ENCODE assay signal across 21 cellular contexts in the genomic region with DNA sequence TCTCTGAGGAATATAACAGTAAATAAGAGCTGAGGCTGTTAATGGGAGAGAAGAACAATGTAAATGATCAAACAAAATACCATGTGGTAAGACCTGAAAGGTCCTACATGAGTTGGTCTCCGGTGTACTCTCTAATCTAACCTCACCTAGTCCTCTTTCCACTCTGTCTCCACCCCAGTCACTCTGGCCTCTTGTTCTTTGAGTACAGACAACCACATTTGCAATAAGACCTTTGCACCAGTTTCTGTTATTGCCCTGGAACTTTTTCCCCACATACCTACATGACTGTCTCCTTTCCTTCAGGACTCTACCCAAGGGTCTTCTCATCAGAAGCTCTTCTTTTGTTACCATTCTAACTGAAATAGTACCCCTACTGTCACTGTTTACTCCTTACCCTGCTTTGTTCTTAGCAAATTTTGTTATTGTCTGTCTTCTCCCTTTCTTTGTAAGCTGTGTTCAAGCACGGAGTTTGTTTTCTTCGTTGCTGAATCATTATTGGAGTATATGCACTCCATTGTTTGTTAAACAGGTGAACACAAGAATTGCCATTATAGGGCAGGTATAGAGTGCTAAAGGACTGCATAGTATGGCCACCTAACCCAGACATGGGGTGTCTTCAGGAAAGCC. TPM values are rescaled to one million over a fixed set of nuclear protein-coding genes. Genes with fewer than 3 reads are reported as not detected.
DNase-seq lines count a peak whose midpoint lies in the region; ATAC-seq, FAIRE-seq and TF ChIP-seq lines count a peak whose summit lies in the region.
"Had no signal": no experiment of that assay in that cellular context is flagged by ENCODE, and none has a peak within 500 bp of the region (broad histone marks: within the 10 kb centered on the region; RNA-seq: fewer than 3 reads in every experiment).

No MANE protein-coding gene starts in this region.

- peaks cover 72% of the 10 kb centered on the region for H3K79me2 ChIP-seq in astrocyte (ENCODE audit: insufficient read depth, low read length)

- H4K8ac ChIP-seq in mesenchymal stem cell (ENCODE audit: low read length): no peak overlapping the region

- H3K4me2 ChIP-seq in astrocyte (ENCODE audit: low read length) (peak overlapping the region; percentile 31), mesenchymal stem cell (ENCODE audit: low read length, poor library complexity, severe bottlenecking) (no peak overlapping the region)

- no peak overlapping the region for H3K23ac ChIP-seq in mesenchymal stem cell (ENCODE audit: low read length in 2 of 2)

- peak; percentile 24 for ATAC-seq in upper lobe of right lung
- ATAC-seq: gastrocnemius medialis had no signal

- TF ChIP-seq CTCF in astrocyte (IDR thresholded peaks at IDR 0.05; ENCODE audit: insufficient read depth, low read depth, low read length) (no peak), upper lobe of right lung (IDR thresholded peaks at IDR 0.05) (no peak), foreskin fibroblast (IDR thresholded peaks at IDR 0.05; ENCODE audit: low read depth, low read length) (no peak)

- H2AFZ ChIP-seq in astrocyte (ENCODE audit: low read depth, low read length) (no peak overlapping the region), mesenchymal stem cell (ENCODE audit: low read depth, low read length) (no peak overlapping the region)

- no peaks in the 10 kb centered on the region for H3K27me3 Mint-ChIP-seq in activated naive CD4-positive, alpha-beta T cell treated with anti-CD3 and anti-CD28 coated beads, Interleukin-2, amount 50 U/mL, for 24 hours
- no peaks in the 10 kb centered on the region for H3K27me3 Mint-ChIP-seq in astrocyte (ENCODE audit: low read depth, unreplicated experiment)

- H2BK12ac ChIP-seq in mesenchymal stem cell (ENCODE audit: low read length in 2 of 2): no peak overlapping the region

- H3K27ac ChIP-seq in astrocyte (ENCODE audit: low read depth, low read length) (no peak overlapping the region), mesenchymal stem cell (ENCODE audit: low read length, poor library complexity, severe bottlenecking) (no peak overlapping the region), upper lobe of right lung (no peak overlapping the region)
- H3K27ac ChIP-seq: gastrocnemius medialis, sigmoid colon, upper lobe of left lung had no signal

- no peaks in the 10 kb centered on the region for H3K9me3 Mint-ChIP-seq in activated naive CD4-positive, alpha-beta T cell treated with anti-CD3 and anti-CD28 coated beads, Interleukin-2, amount 50 U/mL, for 24 hours
- no peaks in the 10 kb centered on the region for H3K9me3 Mint-ChIP-seq in astrocyte (ENCODE audit: unreplicated experiment)

- H3K36me3 Mint-ChIP-seq in activated naive CD4-positive, alpha-beta T cell treated with anti-CD3 and anti-CD28 coated beads, Interleukin-2, amount 50 U/mL, for 24 hours: peaks cover 17% of the 10 kb centered on the region
- H3K36me3 Mint-ChIP-seq in astrocyte (ENCODE audit: low read depth, unreplicated experiment): peaks cover 14% of the 10 kb centered on the region

- H3K27me3 ChIP-seq in astrocyte (ENCODE audit: insufficient read depth, low read length): no peaks in the 10 kb centered on the region
- H3K27me3 ChIP-seq in mesenchymal stem cell (ENCODE audit: control insufficient read depth in 1 of 2, insufficient read depth in 1 of 2, low read length in 2 of 2): no peaks in the 10 kb centered on the region
- no peaks in the 10 kb centered on the region for H3K27me3 ChIP-seq in upper lobe of right lung
- H3K27me3 ChIP-seq: gastrocnemius medialis, sigmoid colon, upper lobe of left lung had no signal

- intact Hi-C loops in upper lobe of right lung (cut with DNase I): no loop called here

- H3K9ac ChIP-seq in astrocyte (ENCODE audit: low read length) (no peak overlapping the region), mesenchymal stem cell (ENCODE audit: low read length) (no peak overlapping the region)

- no peak overlapping the region for H2BK120ac ChIP-seq in mesenchymal stem cell (ENCODE audit: low read depth, low read length)

- no peak overlapping the region for H3K4me3 Mint-ChIP-seq in activated naive CD4-positive, alpha-beta T cell treated with anti-CD3 and anti-CD28 coated beads, Interleukin-2, amount 50 U/mL, for 24 hours
- no peak overlapping the region for H3K4me3 Mint-ChIP-seq in astrocyte (ENCODE audit: unreplicated experiment)

- no peak for FAIRE-seq in astrocyte (lab: Jason Lieb, UNC)

- 95% methylated on average over 3 of the region's 3 CpGs for WGBS in mesenchymal stem cell

- H3K4ac ChIP-seq in mesenchymal stem cell (ENCODE audit: low read depth in 1 of 2, low read length in 2 of 2): no peak overlapping the region

- H3K4me1 ChIP-seq in astrocyte (ENCODE audit: insufficient read depth, low read length) (peaks cover 3% of the 10 kb centered on the region), mesenchymal stem cell (ENCODE audit: control insufficient read depth, insufficient read depth, low read depth, low read length) (peaks cover 2% of the 10 kb centered on the region), upper lobe of right lung (peaks cover 40% of the 10 kb centered on the region)

- H3K79me1 ChIP-seq in mesenchymal stem cell (replicated peaks; ENCODE audit: low read length, poor library complexity, severe bottlenecking): peaks cover 16% of the 10 kb centered on the region

- H3K9me3 ChIP-seq in astrocyte (ENCODE audit: insufficient read depth, low read depth, low read length) (no peaks in the 10 kb centered on the region), mesenchymal stem cell (ENCODE audit: control insufficient read depth, low read length) (no peaks in the 10 kb centered on the region), upper lobe of right lung (no peaks in the 10 kb centered on the region)
- H3K9me3 ChIP-seq: gastrocnemius medialis, sigmoid colon, upper lobe of left lung had no signal

- no peak overlapping the region for H3K18ac ChIP-seq in mesenchymal stem cell (ENCODE audit: low read depth in 1 of 2, low read length in 2 of 2)

- H4K20me1 ChIP-seq in astrocyte (ENCODE audit: insufficient read depth, low read length): peaks cover 91% of the 10 kb centered on the region

- no peak overlapping the region for H3K4me3 ChIP-seq in astrocyte (ENCODE audit: insufficient read depth, low read depth, low read length)
- H3K4me3 ChIP-seq in mesenchymal stem cell (ENCODE audit: insufficient read depth in 1 of 2, low read depth in 1 of 2, low read length in 2 of 2): no peak overlapping the region
- H3K4me3 ChIP-seq in upper lobe of right lung: no peak overlapping the region
- H3K4me3 ChIP-seq in foreskin fibroblast (ENCODE audit: low read depth in 1 of 2, low read length in 2 of 2): no peak overlapping the region
- H3K4me3 ChIP-seq: gastrocnemius medialis, sigmoid colon, upper lobe of left lung had no signal

- no peak for DNase-seq in activated naive CD4-positive, alpha-beta T cell (lab: John Stamatoyannopoulos, UW)
- DNase-seq in astrocyte (ENCODE audit: low read depth) (no peak), mesenchymal stem cell (no peak), upper lobe of right lung (no peak), foreskin fibroblast (no peak), DMS79 (lab: John Stamatoyannopoulos, UW) (no peak)
- no peak for DNase-seq in stimulated activated CD4-positive, alpha-beta T cell treated with anti-CD3 and anti-CD28 coated beads, Interleukin-4, amount 100 ng/mL, for 24 hours
- DNase-seq: activated CD4-positive, CD25-positive, alpha-beta regulatory T cell; caudate nucleus; gastrocnemius medialis; GDM1; NCI-H1092; NCI-H2171; sigmoid colon; stimulated activated CD4-positive, alpha-beta T cell treated with anti-CD3 and anti-CD28 coated beads, Interleukin-2, amount 100 ng/mL, for 48 hours; stimulated activated CD8-positive, alpha-beta memory T cell treated with anti-CD3 and anti-CD28 coated beads, Interleukin-4, amount 100 ng/mL, for 48 hours; SW 1271; upper lobe of left lung had no signal

- H3K36me3 ChIP-seq in astrocyte (ENCODE audit: insufficient read depth, low read length) (peaks cover 11% of the 10 kb centered on the region), mesenchymal stem cell (ENCODE audit: control insufficient read depth in 1 of 2, insufficient read depth in 2 of 2, low read depth in 1 of 2, low read length in 2 of 2) (peaks cover 3 to 32% of the 10 kb centered on the region in 2 experiments), upper lobe of right lung (peaks cover 9% of the 10 kb centered on the region)

- H2BK15ac ChIP-seq in mesenchymal stem cell (ENCODE audit: low read depth, poor library complexity, severe bottlenecking): no peak overlapping the region

- H4K91ac ChIP-seq in mesenchymal stem cell (ENCODE audit: low read length): no peak overlapping the region

- peak overlapping the region; percentile 81 for H3K27ac Mint-ChIP-seq in activated naive CD4-positive, alpha-beta T cell treated with anti-CD3 and anti-CD28 coated beads, Interleukin-2, amount 50 U/mL, for 24 hours
- H3K27ac Mint-ChIP-seq in astrocyte (ENCODE audit: unreplicated experiment): no peak overlapping the region

- peaks cover 77% of the 10 kb centered on the region for H3K4me1 Mint-ChIP-seq in activated naive CD4-positive, alpha-beta T cell treated with anti-CD3 and anti-CD28 coated beads, Interleukin-2, amount 50 U/mL, for 24 hours
- H3K4me1 Mint-ChIP-seq in astrocyte (ENCODE audit: low read depth, unreplicated experiment): peaks cover 32% of the 10 kb centered on the region

- H2AK5ac ChIP-seq in mesenchymal stem cell (ENCODE audit: low read length, severe bottlenecking): peak overlapping the region; percentile 31

- H2BK5ac ChIP-seq in mesenchymal stem cell (ENCODE audit: low read depth, low read length, poor library complexity, severe bottlenecking): no peak overlapping the region

- H3K14ac ChIP-seq in mesenchymal stem cell (ENCODE audit: low read length in 2 of 2): no peak overlapping the region

RNA-seq across cellular contexts. Expression of a gene that starts 37.3 kb away (rescaled TPM):
- total RNA-seq in astrocyte (40.5 and 41.3 TPM in 2 replicates), upper lobe of right lung (60.6 TPM)
- 22.9 TPM for polyA plus RNA-seq in mesenchymal stem cell (2013, experiment 1 of 2)
- 23.1 TPM for polyA plus RNA-seq in mesenchymal stem cell (2013, experiment 2 of 2)

RNA-seq across cellular contexts. Expression of a gene that starts 40.4 kb away (rescaled TPM):
- not detected in 2 replicates for total RNA-seq in astrocyte
- polyA plus RNA-seq in mesenchymal stem cell (2013, experiment 1 of 2): not detected
- not detected for polyA plus RNA-seq in mesenchymal stem cell (2013, experiment 2 of 2)
- 0.52 TPM for total RNA-seq in upper lobe of right lung
- total RNA-seq: lung microvascular endothelial cell, sigmoid colon had no signal
- polyA plus RNA-seq: AG04450 had no signal
